Comparison of ENCODE assay signal across 9 cellular contexts in the genomic region with DNA sequence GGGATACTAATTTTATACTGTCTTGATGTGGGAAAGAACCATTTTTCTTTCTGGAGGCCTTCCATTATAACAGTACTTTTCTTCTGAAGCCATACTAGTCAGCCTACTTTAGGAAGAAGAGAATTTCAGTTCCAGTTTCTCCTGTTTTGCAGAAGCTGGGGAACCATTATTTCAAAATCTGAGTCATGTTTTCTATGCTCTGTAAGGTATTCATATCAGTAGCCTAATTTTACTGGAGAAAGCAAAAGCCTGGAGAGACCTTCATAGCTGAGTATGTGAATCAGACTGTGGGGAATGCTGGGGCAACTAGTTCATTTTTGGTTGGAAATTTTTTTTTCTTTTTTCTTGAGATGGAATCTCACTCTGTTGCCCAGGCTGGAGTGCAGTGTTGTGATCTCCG. TPM values are rescaled to one million over a fixed set of nuclear protein-coding genes. Genes with fewer than 3 reads are reported as not detected.
DNase-seq lines count a peak whose midpoint lies in the region; ATAC-seq and TF ChIP-seq lines count a peak whose summit lies in the region.
"Had no signal": no experiment of that assay in that cellular context is flagged by ENCODE, and none has a peak within 500 bp of the region (broad histone marks: within the 10 kb centered on the region; RNA-seq: fewer than 3 reads in every experiment).

No MANE protein-coding gene starts in this region.

- H3K4me3 ChIP-seq in BLaER1: no peak overlapping the region
- H3K4me3 ChIP-seq in A673 (ENCODE audit: low read depth, low read length, poor library complexity, severe bottlenecking): no peak overlapping the region

- no peak for DNase-seq in caudate nucleus (lab: John Stamatoyannopoulos, UW)
- DNase-seq in NCI-H510A treated with DMSO at 0.1 percent for 48 hours (lab: John Stamatoyannopoulos, UW): no peak
- DNase-seq in NCI-H526 treated with DMSO at 0.1 percent for 48 hours (lab: John Stamatoyannopoulos, UW): no peak
- no peak for DNase-seq in A673 (ENCODE audit: low spot score)
- no peak for DNase-seq in NCI-H2081 treated with DMSO at 0.1 percent for 48 hours (lab: John Stamatoyannopoulos, UW)
- DNase-seq: NCI-H2171 had no signal

- H3K4me1 ChIP-seq in BLaER1 (peaks cover 89% of the 10 kb centered on the region), A673 (ENCODE audit: insufficient read depth, low read length, poor library complexity, severe bottlenecking) (peaks cover 36% of the 10 kb centered on the region)

- H3K9me3 ChIP-seq in BLaER1 (no peaks in the 10 kb centered on the region), A673 (ENCODE audit: low read depth, low read length, poor library complexity, severe bottlenecking) (no peaks in the 10 kb centered on the region)

- ATAC-seq in GM19468 (IDR thresholded peaks at IDR 0.05; ENCODE audit: extremely low read depth, unreplicated experiment) (peak; percentile 30), HG03469 (IDR thresholded peaks at IDR 0.05; ENCODE audit: unreplicated experiment) (peak; percentile 35)

- no peak for TF ChIP-seq CTCF in A673 (conservative IDR thresholded peaks at IDR 0.05; ENCODE audit: low read depth, low read length)

- no peaks in the 10 kb centered on the region for H4K20me1 ChIP-seq in BLaER1

- H3K4me2 ChIP-seq in BLaER1: peak overlapping the region; percentile 83

- intact Hi-C loops in A673 (cut with micrococcal nuclease; ENCODE audit: unreplicated experiment): no loop called here

- H3K27ac ChIP-seq in BLaER1 (peak overlapping the region; percentile 41; the same call in 1 of the 2 replicates), caudate nucleus (ENCODE audit: low read depth, low read length) (peak overlapping the region; percentile 13), A673 (ENCODE audit: low read depth, low read length, poor library complexity, severe bottlenecking) (no peak overlapping the region)

- CTCF ChIA-PET in A673 (lab: Charles Lee): no interaction called here

- no TSS peak for BruUV-seq in A673 (replicated peaks; lab: Mats Ljungman, UMichigan)

- H3K36me3 ChIP-seq in BLaER1: peaks cover 37% of the 10 kb centered on the region
- H3K36me3 ChIP-seq in A673 (ENCODE audit: insufficient read depth, low read length, poor library complexity, severe bottlenecking): no peaks in the 10 kb centered on the region

- H3K9ac ChIP-seq in BLaER1: no peak overlapping the region

- POLR2A ChIA-PET in A673 (lab: Charles Lee; ENCODE audit: low non-redundant PET): no interaction called here

- H3K27me3 ChIP-seq in BLaER1 (no peaks in the 10 kb centered on the region), A673 (replicated peaks; ENCODE audit: insufficient read depth, low read depth, low read length, poor library complexity) (no peaks in the 10 kb centered on the region)

RNA-seq across cellular contexts. Expression of a gene that starts 22.4 kb away (rescaled TPM):
- 60.1 and 65.4 TPM in 2 replicates for total RNA-seq in A673 (2021)
